16 cellular contexts compared by ENCODE assay signal in genomic region chr5:14134086-14134485, GRCh38.
"Had no signal": no experiment of that assay in that cellular context is flagged by ENCODE, and none has a peak within 500 bp of the region (broad histone marks: within the 10 kb centered on the region; RNA-seq: fewer than 3 reads in every experiment).

No MANE protein-coding gene starts in this region.

- H3K27me3 ChIP-seq: upper lobe of left lung had no signal

- H3K4me1 ChIP-seq: prostate gland had no signal

- H3K9me3 ChIP-seq: prostate gland, upper lobe of left lung had no signal

- H3K4me3 ChIP-seq: prostate gland, upper lobe of left lung had no signal

- H3K4me1 Mint-ChIP-seq: memory B cell had no signal

- H3K36me3 ChIP-seq: prostate gland, upper lobe of left lung had no signal

- DNase-seq: activated CD4-positive, alpha-beta T cell treated with anti-CD3 and anti-CD28 coated beads, Interleukin-2, amount 50 U/mL, for 48 hours; activated CD4-positive, CD25-positive, alpha-beta regulatory T cell treated with anti-CD3 and anti-CD28 coated beads, Interleukin-2, amount 50 U/mL, for 72 hours; activated gamma-delta T cell; activated T-cell treated with anti-CD3 and anti-CD28 coated beads, Interleukin-2, amount 50 U/mL, for 48 hours; amygdala; hypothalamus; stimulated activated CD4-positive, alpha-beta T cell treated with anti-CD3 and anti-CD28 coated beads, Interleukin-4, amount 100 ng/mL, for 1 hour; upper lobe of left lung had no signal

- H3K36me3 Mint-ChIP-seq: brain had no signal

- H3K27ac Mint-ChIP-seq: activated naive CD8-positive, alpha-beta T cell; brain; dendritic cell treated with granulocyte-macrophage colony-stimulating factor and Interleukin-4, amounts not matched to agents 40 ng/mL and 50 ng/mL, for 4 days; memory B cell; nephron; stimulated activated naive CD8-positive, alpha-beta T cell treated with anti-CD3 and anti-CD28 coated beads, Interleukin-15, Interleukin-2, amounts not matched to agents 100 ng/mL and 50 ng/mL, for 24 hours; T-helper 2 cell treated with Interferon-gamma antibody and Interleukin-4, amounts not matched to agents 5 μg/mL and 100 μg/mL, for 36 hours had no signal

- H3K4me3 Mint-ChIP-seq: activated naive CD8-positive, alpha-beta T cell; brain; dendritic cell treated with granulocyte-macrophage colony-stimulating factor and Interleukin-4, amounts not matched to agents 40 ng/mL and 50 ng/mL, for 4 days; memory B cell; nephron; stimulated activated naive CD8-positive, alpha-beta T cell treated with anti-CD3 and anti-CD28 coated beads, Interleukin-15, Interleukin-2, amounts not matched to agents 100 ng/mL and 50 ng/mL, for 24 hours; T-helper 2 cell treated with Interferon-gamma antibody and Interleukin-4, amounts not matched to agents 5 μg/mL and 100 μg/mL, for 36 hours had no signal

- H3K27ac ChIP-seq: prostate gland, upper lobe of left lung had no signal
